ENCODE assay signal across 9 cellular contexts in the genomic region with DNA sequence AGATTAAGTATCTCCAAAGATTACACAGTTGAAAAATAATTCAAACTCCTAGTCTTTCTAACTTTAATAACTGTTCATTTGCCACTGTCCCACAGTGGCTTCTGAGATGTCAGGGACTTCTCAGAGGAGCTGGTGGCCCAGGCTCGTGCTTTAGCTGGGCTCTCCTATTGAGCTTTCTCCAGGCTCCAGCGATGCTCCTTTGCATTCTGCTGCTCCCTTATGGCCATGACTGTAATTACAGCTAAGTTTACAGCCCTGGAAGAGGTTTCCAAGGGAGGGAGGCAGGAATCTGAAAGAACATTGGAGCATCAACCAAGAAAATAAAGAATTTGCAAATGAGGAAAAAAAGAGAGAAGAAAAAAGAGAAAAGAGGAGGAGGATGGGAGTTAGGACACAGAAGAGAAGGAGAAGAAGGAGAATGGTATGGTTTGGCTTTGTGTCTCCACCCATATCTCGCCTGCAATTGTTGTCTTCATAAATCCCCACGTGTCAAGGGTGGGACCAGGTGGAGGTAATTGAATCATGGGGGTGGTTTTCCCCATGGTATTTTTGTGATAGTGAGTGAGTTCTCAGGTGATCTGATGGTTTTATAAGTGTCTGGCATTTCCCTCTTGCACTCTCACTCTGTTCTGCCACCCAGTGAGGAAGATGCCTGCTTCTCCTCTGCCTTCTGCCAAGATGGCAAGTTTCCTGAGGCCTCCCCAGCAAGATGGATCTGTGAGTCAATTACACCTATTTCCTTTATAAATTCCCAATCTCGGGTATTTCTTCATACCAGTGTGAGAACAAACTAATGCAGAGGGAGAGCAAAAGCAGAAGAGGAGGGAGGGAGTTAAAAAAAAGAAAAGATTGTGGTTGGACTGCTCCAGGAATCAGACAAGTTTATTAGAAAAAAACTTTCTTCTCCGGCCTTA.
DNase-seq lines count a peak whose midpoint lies in the region; ATAC-seq lines count a peak whose summit lies in the region.
"Had no signal": no experiment of that assay in that cellular context is flagged by ENCODE, and none has a peak within 500 bp of the region (broad histone marks: within the 10 kb centered on the region; RNA-seq: fewer than 3 reads in every experiment).

No MANE protein-coding gene starts in this region.

- no peaks in the 10 kb centered on the region for H3K4me1 Mint-ChIP-seq in immature natural killer cell

- DNase-seq in D341Med (ENCODE audit: low spot score) (peak; percentile 76), NCI-H345 (lab: John Stamatoyannopoulos, UW) (peak; percentile 61), T47D (ENCODE audit: low read depth in 1 of 2, low spot score in 1 of 2) (peak; percentile 57 to 75), lung microvascular endothelial cell (ENCODE audit: low read depth in 2 of 2) (peak; percentile 69 to 85), immature natural killer cell (no peak)

- in situ Hi-C loops in T47D (cut with HindIII; ENCODE audit: low pct_unique_long_range_greater_than_20kb, low sequenced_read_pairs): no loop called here

- H3K27ac Mint-ChIP-seq in immature natural killer cell: no peak overlapping the region

- H3K9me3 Mint-ChIP-seq in immature natural killer cell: peaks cover 6 to 34% (median 24%) of the 10 kb centered on the region in 6 donors

- ATAC-seq in GM18870 (IDR thresholded peaks at IDR 0.05; ENCODE audit: unreplicated experiment) (peak; percentile 93), HG03108 (IDR thresholded peaks at IDR 0.05; ENCODE audit: unreplicated experiment) (peak; percentile 64), GM19324 (IDR thresholded peaks at IDR 0.05; ENCODE audit: low FRiP score, unreplicated experiment) (no peak)
- ATAC-seq: right cardiac atrium had no signal

- H3K4me3 Mint-ChIP-seq in immature natural killer cell: no peak overlapping the region

- H3K36me3 Mint-ChIP-seq in immature natural killer cell: no peaks in the 10 kb centered on the region

- no peaks in the 10 kb centered on the region for H3K27me3 Mint-ChIP-seq in immature natural killer cell (ENCODE audit: low read depth in 3 of 3)

Comparison
In these comparisons a context has a peak if more than half of its experiments do, and no peak if none do; other contexts are left out.
1. DNase-seq: peak in D341Med (single experiment), NCI-H345 (single experiment), T47D (2 of 2) and lung microvascular endothelial cell (2 of 2); none in immature natural killer cell (0 of 3).